In the genomic region with DNA sequence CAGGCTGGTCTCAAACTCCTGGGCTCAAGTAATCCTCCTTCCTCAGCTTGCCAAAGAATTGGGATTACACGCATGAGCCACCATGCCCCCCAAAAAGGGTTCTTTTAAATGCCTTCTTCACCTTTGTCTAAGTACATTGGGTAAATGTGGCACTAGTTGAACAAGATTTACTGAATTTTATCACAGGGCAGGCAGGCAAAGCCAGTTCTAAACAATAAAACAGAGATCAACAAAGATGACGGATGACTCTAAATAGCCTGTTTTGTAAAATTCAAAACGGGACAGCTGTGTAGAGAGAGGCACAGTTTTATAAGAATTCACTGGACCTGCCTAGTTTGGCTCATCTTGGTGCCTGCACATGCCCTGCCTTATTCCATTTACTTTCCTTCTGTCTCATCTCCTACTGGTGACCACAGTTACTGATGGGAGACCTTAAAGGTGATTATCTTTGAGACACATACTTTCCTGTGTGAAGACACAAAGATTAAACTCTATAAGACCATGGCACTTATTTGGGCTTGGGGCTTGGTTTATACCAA, we compare ENCODE assay signal across 17 cellular contexts.
A peak's percentile ranks its signal among the peaks of the same experiment; 100 is the strongest.
DNase-seq lines count a peak whose midpoint lies in the region; ATAC-seq lines count a peak whose summit lies in the region.
"Had no signal": no experiment of that assay in that cellular context is flagged by ENCODE, and none has a peak within 500 bp of the region (broad histone marks: within the 10 kb centered on the region; RNA-seq: fewer than 3 reads in every experiment).

No MANE protein-coding gene starts in this region.

- DNase-seq in SK-N-MC (ENCODE audit: low read depth, low spot score) = no peak
- DNase-seq in caudate nucleus (lab: John Stamatoyannopoulos, UW) = no peak
- DNase-seq in nucleus accumbens (lab: John Stamatoyannopoulos, UW) = no peak
- DNase-seq in C1 segment of cervical spinal cord (lab: John Stamatoyannopoulos, UW) = no peak
- DNase-seq: activated CD4-positive, alpha-beta T cell treated with anti-CD3 and anti-CD28 coated beads, Interleukin-2, amount 10 ng/mL, durations not matched to agents 24 days and 14 days; activated T-cell treated with anti-CD3 and anti-CD28 coated beads, Interleukin-2, amount 50 U/mL, for 48 hours; DMS 273 treated with DMSO at 0.1 percent for 48 hours; effector memory CD8-positive, alpha-beta T cell; H9; kidney glomerular epithelial cell; NCI-H510A treated with DMSO at 0.1 percent for 48 hours; T-helper 17 cell; upper lobe of left lung had no signal

- ATAC-seq in HG03025 (IDR thresholded peaks at IDR 0.05; ENCODE audit: low FRiP score, unreplicated experiment) = no peak
- ATAC-seq in HG03342 (IDR thresholded peaks at IDR 0.05; ENCODE audit: unreplicated experiment) = no peak
- ATAC-seq: effector memory CD8-positive, alpha-beta T cell; T-helper 17 cell had no signal

- no peak overlapping the region for H3K9ac ChIP-seq in SK-N-MC (ENCODE audit: insufficient read length)
- H3K9ac ChIP-seq in mucosa of rectum (ENCODE audit: low read depth in 1 of 2, low read length in 2 of 2) = no peak overlapping the region

- peak overlapping the region; percentile 100 for H3K27ac ChIP-seq in SK-N-MC
- H3K27ac ChIP-seq in caudate nucleus (ENCODE audit: low read depth, low read length) = peak overlapping the region; percentile 98
- peak overlapping the region; percentile 54 to 78 for H3K27ac ChIP-seq in mucosa of rectum (ENCODE audit: low read depth in 2 of 2, low read length in 2 of 2)
- peak overlapping the region; percentile 96 for H3K27ac ChIP-seq in temporal lobe (ENCODE audit: low read depth, low read length)

- H3K4me3 ChIP-seq in SK-N-MC (no peak overlapping the region), mucosa of rectum (ENCODE audit: low read length in 2 of 2) (no peak overlapping the region)
- H3K4me3 ChIP-seq: upper lobe of left lung had no signal

- no peaks in the 10 kb centered on the region for H3K36me3 ChIP-seq in SK-N-MC (ENCODE audit: insufficient read depth, low read length)
- H3K36me3 ChIP-seq in mucosa of rectum (ENCODE audit: control insufficient read depth in 2 of 2, insufficient read depth in 2 of 2, low read length in 2 of 2) = no peaks in the 10 kb centered on the region
- H3K36me3 ChIP-seq: upper lobe of left lung had no signal

- H3K27me3 ChIP-seq in mucosa of rectum (ENCODE audit: control insufficient read depth in 2 of 2, insufficient read depth in 2 of 2, low read length in 2 of 2) = no peaks in the 10 kb centered on the region
- H3K27me3 ChIP-seq: upper lobe of left lung had no signal

- peaks cover 9 to 11% of the 10 kb centered on the region in 2 donors for H3K4me1 ChIP-seq in mucosa of rectum (ENCODE audit: control insufficient read depth in 2 of 2, insufficient read depth in 2 of 2, low read length in 2 of 2)

- H3K9me3 ChIP-seq in SK-N-MC (ENCODE audit: low read depth, low read length) (no peaks in the 10 kb centered on the region), mucosa of rectum (ENCODE audit: control insufficient read depth in 2 of 2, low read length in 2 of 2) (no peaks in the 10 kb centered on the region)
- H3K9me3 ChIP-seq: upper lobe of left lung had no signal
